In genomic region chr1:100265931-100266830, GRCh38 we compare ENCODE assay signal across 8 cellular contexts. TPM values are rescaled to one million over a fixed set of nuclear protein-coding genes. Genes with fewer than 3 reads are reported as not detected.
A peak's percentile ranks its signal among the peaks of the same experiment; 100 is the strongest.
DNase-seq lines count a peak whose midpoint lies in the region; ATAC-seq and TF ChIP-seq lines count a peak whose summit lies in the region.

RTCA (plus strand) TSS chr1:100266216; CDS start chr1:100266376, 160 bp downstream.

- intact Hi-C loops in T-helper 1 cell treated with Interleukin-12 subunit alpha and Interleukin-12 subunit beta and Interleukin-4 antibody, amounts not matched to agents 30 ng/mL and 1 ng/mL, for 36 hours (cut with micrococcal nuclease) = loop anchor here (1.0 to 10.0 kb wide), 12 partner anchors 17 to 1391 kb away; partner anchors contain the start of genes AGL, DBT, SLC30A7 and SLC35A3
- intact Hi-C loops in left cardiac atrium (cut with DNase I) = loop anchor here in 1 of 2 donors (5.0 to 10.0 kb wide), 2 partner anchors 86 to 111 kb away; partner anchors contain the start of gene CDC14A

- in situ Hi-C loops in GM13976 (cut with MboI; ENCODE audit: low sequenced_read_pairs, unreplicated experiment) = no loop called here

- peaks cover 25% of the 10 kb centered on the region for H3K9me3 Mint-ChIP-seq in progenitor cell of endocrine pancreas (ENCODE audit: low read depth)

- peaks cover 10% of the 10 kb centered on the region for H3K4me1 Mint-ChIP-seq in progenitor cell of endocrine pancreas (ENCODE audit: low read depth)

- H3K36me3 Mint-ChIP-seq in progenitor cell of endocrine pancreas (ENCODE audit: insufficient read depth) = peaks cover 26% of the 10 kb centered on the region

- peak within 1 kb of the TSS; percentile 99 for H3K4me3 Mint-ChIP-seq in progenitor cell of endocrine pancreas (ENCODE audit: low read depth)

- TF ChIP-seq CTCF in GM13976 (IDR thresholded peaks at IDR 0.05; ENCODE audit: borderline replicate concordance, control extremely low read depth, extremely low read depth, insufficient read depth, missing control alignments) (no peak), progenitor cell of endocrine pancreas (IDR thresholded peaks at IDR 0.05; ENCODE audit: unreplicated experiment) (no peak)

- DNase-seq in GM13976 (ENCODE audit: low spot score) (peak; percentile 94), NCI-H146 treated with DMSO at 0.1 percent for 48 hours (lab: John Stamatoyannopoulos, UW; ENCODE audit: unreplicated experiment) (peak; percentile 86), amniotic stem cell (lab: John Stamatoyannopoulos, UW) (peak; percentile 85), left cardiac atrium (peak; percentile 98), progenitor cell of endocrine pancreas (ENCODE audit: low spot score, unreplicated experiment) (peak; percentile 88), ureter (ENCODE audit: low spot score) (peak; percentile 96)

- H3K27me3 Mint-ChIP-seq in progenitor cell of endocrine pancreas = no peaks in the 10 kb centered on the region

- H3K27ac Mint-ChIP-seq in progenitor cell of endocrine pancreas = peak within 1 kb of the TSS; percentile 99

- ATAC-seq in HG02870 (IDR thresholded peaks at IDR 0.05; ENCODE audit: unreplicated experiment) = peak; percentile 97
- ATAC-seq in left cardiac atrium = peak; percentile 99 to 100

RNA-seq across cellular contexts. Expression of gene RTCA, which starts in this region (rescaled TPM):
- 54.3 and 59.5 TPM in 2 replicates for total RNA-seq in T-helper 1 cell treated with Interleukin-12 subunit alpha and Interleukin-12 subunit beta and Interleukin-4 antibody, amounts not matched to agents 30 ng/mL and 1 ng/mL, for 36 hours
- total RNA-seq in left cardiac atrium = 10 to 100 TPM; 30.3 to 31.8 TPM
- 39.3 and 41.3 TPM in 2 replicates for total RNA-seq in progenitor cell of endocrine pancreas
- total RNA-seq in ureter = 30.3 TPM

Comparison
In these comparisons a context has a peak if more than half of its experiments do, and no peak if none do; other contexts are left out.
1. Peak in every context shown above with its lines: DNase-seq and ATAC-seq.